ENCODE assay signal across 26 cellular contexts in genomic region chr5:176776141-176776865, GRCh38. TPM values are rescaled to one million over a fixed set of nuclear protein-coding genes. Genes with fewer than 3 reads are reported as not detected.
A peak's percentile ranks its signal among the peaks of the same experiment; 100 is the strongest.
DNase-seq lines count a peak whose midpoint lies in the region; ATAC-seq and TF ChIP-seq lines count a peak whose summit lies in the region.
"Had no signal": no experiment of that assay in that cellular context is flagged by ENCODE, and none has a peak within 500 bp of the region (broad histone marks: within the 10 kb centered on the region; RNA-seq: fewer than 3 reads in every experiment).

No MANE protein-coding gene starts in this region.

- CTCF ChIA-PET in mammary epithelial cell (lab: Charles Lee; ENCODE audit: low non-redundant PET), result no interaction called here

- H3K4me3 ChIP-seq in colonic mucosa, result no peak overlapping the region
- H3K4me3 ChIP-seq in neural progenitor cell, result no peak overlapping the region
- H3K4me3 ChIP-seq in mammary epithelial cell (replicated peaks in 1 of 3; ENCODE audit: insufficient read depth in 1 of 3, low read depth in 2 of 3, low read length in 3 of 3), result no peak overlapping the region
- H3K4me3 ChIP-seq: breast epithelium, left ventricle myocardium inferior, SJSA1 had no signal

- H3K4me1 Mint-ChIP-seq in neural progenitor cell (peaks cover 26% of the 10 kb centered on the region), type B pancreatic cell (ENCODE audit: unreplicated experiment) (peaks cover 12% of the 10 kb centered on the region)

- dilution Hi-C loops in mammary epithelial cell (cut with HindIII; ENCODE audit: low sequenced_read_pairs), result no loop called here

- H3K4me1 ChIP-seq in colonic mucosa (no peaks in the 10 kb centered on the region), neural progenitor cell (no peaks in the 10 kb centered on the region), mammary epithelial cell (ENCODE audit: insufficient read depth, low read length) (no peaks in the 10 kb centered on the region)
- H3K4me1 ChIP-seq: breast epithelium, SJSA1 had no signal

- H3K27me3 ChIP-seq in colonic mucosa, result no peaks in the 10 kb centered on the region
- H3K27me3 ChIP-seq in neural progenitor cell, result no peaks in the 10 kb centered on the region
- H3K27me3 ChIP-seq in mammary epithelial cell (ENCODE audit: insufficient read depth, low read length), result no peaks in the 10 kb centered on the region

- DNase-seq in activated effector memory CD4-positive, alpha-beta T cell treated with anti-CD3 and anti-CD28 coated beads, Interleukin-2, amount 50 U/mL, for 16 hours, result peak; percentile 28
- DNase-seq in activated effector memory CD4-positive, alpha-beta T cell treated with Interleukin-2 at 50 U/mL for 16 hours, result no peak
- DNase-seq in colonic mucosa, result peak; percentile 12
- no peak for DNase-seq in neural progenitor cell (ENCODE audit: low spot score)
- peak; percentile 32 for DNase-seq in type B pancreatic cell (ENCODE audit: extremely low spot score, unreplicated experiment)
- DNase-seq in mammary epithelial cell, result no peak
- no peak for DNase-seq in DMS53 treated with DMSO at 0.1 percent for 48 hours (lab: John Stamatoyannopoulos, UW; ENCODE audit: unreplicated experiment)
- DNase-seq: anterior cingulate cortex; CD4-positive, CD25-positive, alpha-beta regulatory T cell; effector memory CD8-positive, alpha-beta T cell; erythroblast; GOT3; left ventricle myocardium inferior; NCI-H1048; NCI-H1694 treated with DMSO at 0.1 percent for 48 hours; NCI-H446 treated with DMSO at 0.1 percent for 48 hours; NCI-H82; nucleus accumbens; stimulated activated naive CD4-positive, alpha-beta T cell had no signal

- no TSS peak for BruUV-seq in mammary epithelial cell (replicated peaks; lab: Mats Ljungman, UMichigan)

- ATAC-seq in GM18520 (IDR thresholded peaks at IDR 0.05; ENCODE audit: unreplicated experiment), result no peak
- ATAC-seq: effector memory CD8-positive, alpha-beta T cell; WTC11 had no signal

- no peak overlapping the region for H3K9ac ChIP-seq in colonic mucosa (ENCODE audit: low read depth in 2 of 2, low read length in 2 of 2)
- H3K9ac ChIP-seq in neural progenitor cell, result no peak overlapping the region
- no peak overlapping the region for H3K9ac ChIP-seq in mammary epithelial cell (ENCODE audit: insufficient read depth, low read length)

- H3K27ac ChIP-seq in colonic mucosa, result no peak overlapping the region
- H3K27ac ChIP-seq in neural progenitor cell, result no peak overlapping the region
- H3K27ac ChIP-seq in mammary epithelial cell (ENCODE audit: insufficient read depth, low read depth, low read length), result no peak overlapping the region
- H3K27ac ChIP-seq: breast epithelium, left ventricle myocardium inferior, SJSA1 had no signal

- 78% methylated on average over 16 of the region's 21 CpGs for WGBS in mammary epithelial cell (ENCODE audit: low coverage, missing lambda C conversion rate)

- no peak for TF ChIP-seq CTCF in colonic mucosa (IDR thresholded peaks at IDR 0.05)
- no peak for TF ChIP-seq CTCF in neural progenitor cell (IDR thresholded peaks at IDR 0.05)
- no peak for TF ChIP-seq CTCF in type B pancreatic cell (conservative IDR thresholded peaks at IDR 0.05)
- no peak for TF ChIP-seq CTCF in mammary epithelial cell (conservative IDR thresholded peaks at IDR 0.05 in 1 of 2, IDR thresholded peaks at IDR 0.05 in 1 of 2; ENCODE audit: extremely low read depth in 1 of 2, insufficient read depth in 1 of 2, low read depth in 1 of 2, low read length in 2 of 2)

- H3K27me3 Mint-ChIP-seq in neural progenitor cell (ENCODE audit: insufficient read depth, low read depth) (peaks cover 18% of the 10 kb centered on the region), type B pancreatic cell (peaks cover 52% of the 10 kb centered on the region)

- in situ Hi-C loops in mammary epithelial cell (cut with MboI; ENCODE audit: low sequenced_read_pairs in 2 of 2), result no loop called here

- H3K79me2 ChIP-seq in neural progenitor cell (ENCODE audit: low read depth) (no peaks in the 10 kb centered on the region), mammary epithelial cell (ENCODE audit: insufficient read depth, low read length) (no peaks in the 10 kb centered on the region)

- H3K9me3 ChIP-seq in colonic mucosa (no peaks in the 10 kb centered on the region), neural progenitor cell (ENCODE audit: low read depth) (no peaks in the 10 kb centered on the region), mammary epithelial cell (replicated peaks; ENCODE audit: insufficient read depth, low read length) (no peaks in the 10 kb centered on the region)
- H3K9me3 ChIP-seq: breast epithelium, left ventricle myocardium inferior, SJSA1 had no signal

- intact Hi-C loops in colonic mucosa (cut with DNase I) (no loop called here), mammary epithelial cell (cut with micrococcal nuclease) (no loop called here)

- H3K4me3 Mint-ChIP-seq in neural progenitor cell (no peak overlapping the region), type B pancreatic cell (no peak overlapping the region)
- H3K4me3 Mint-ChIP-seq: activated naive CD8-positive, alpha-beta T cell; CD4-positive, CD25-positive, alpha-beta regulatory T cell; effector memory CD8-positive, alpha-beta T cell; WTC11 had no signal

- H3F3A ChIP-seq in neural progenitor cell (ENCODE audit: low read depth), result no peaks in the 10 kb centered on the region

- H4K20me1 ChIP-seq in neural progenitor cell (ENCODE audit: low read depth) (no peaks in the 10 kb centered on the region), mammary epithelial cell (ENCODE audit: insufficient read depth, low read length) (no peaks in the 10 kb centered on the region)

- H2AFZ ChIP-seq in neural progenitor cell (replicated peaks) (no peak overlapping the region), mammary epithelial cell (ENCODE audit: low read depth, low read length) (no peak overlapping the region)

- H3K27ac Mint-ChIP-seq in neural progenitor cell, result peak overlapping the region; percentile 37
- H3K27ac Mint-ChIP-seq in type B pancreatic cell, result no peak overlapping the region
- H3K27ac Mint-ChIP-seq: activated naive CD8-positive, alpha-beta T cell; CD4-positive, CD25-positive, alpha-beta regulatory T cell; effector memory CD8-positive, alpha-beta T cell; WTC11 had no signal

- H3K4me2 ChIP-seq in neural progenitor cell (no peak overlapping the region), mammary epithelial cell (ENCODE audit: insufficient read depth, low read depth, low read length) (no peak overlapping the region)

- no peaks in the 10 kb centered on the region for H3K36me3 Mint-ChIP-seq in neural progenitor cell
- no peaks in the 10 kb centered on the region for H3K36me3 Mint-ChIP-seq in type B pancreatic cell
- H3K36me3 Mint-ChIP-seq: activated naive CD8-positive, alpha-beta T cell had no signal

- H3K9me3 Mint-ChIP-seq in neural progenitor cell (peaks cover 2% of the 10 kb centered on the region), type B pancreatic cell (no peaks in the 10 kb centered on the region)
- H3K9me3 Mint-ChIP-seq: effector memory CD8-positive, alpha-beta T cell had no signal

- H3K36me3 ChIP-seq in colonic mucosa (no peaks in the 10 kb centered on the region), neural progenitor cell (no peaks in the 10 kb centered on the region), mammary epithelial cell (ENCODE audit: insufficient read depth, low read length) (no peaks in the 10 kb centered on the region)
- H3K36me3 ChIP-seq: breast epithelium, left ventricle myocardium inferior, SJSA1 had no signal

RNA-seq across cellular contexts. Expression of gene UNC5A, which starts 34.1 kb away (rescaled TPM):
- total RNA-seq in colonic mucosa (not detected), neural progenitor cell (ENCODE audit: low replicate concordance) (1.2 and 3.6 TPM in 2 replicates), type B pancreatic cell (ENCODE audit: low replicate concordance) (1.4 and 1.7 TPM in 2 replicates), mammary epithelial cell (under 1 TPM in 1 of 2 donors, not detected in 1; 0.07 TPM)
- polyA plus RNA-seq in mammary epithelial cell, result 0.07 TPM
- not detected for polyA minus RNA-seq in mammary epithelial cell
- total RNA-seq: CD4-positive, CD25-positive, alpha-beta regulatory T cell; left ventricle myocardium inferior; RPMI7951; SJSA1; skeletal muscle tissue had no signal
- polyA plus RNA-seq: CD4-positive, CD25-positive, alpha-beta regulatory T cell had no signal

Comparison
In these comparisons a context has a peak if more than half of its experiments do, and no peak if none do; other contexts are left out.
1. DNase-seq: peak in activated effector memory CD4-positive, alpha-beta T cell treated with anti-CD3 and anti-CD28 coated beads, Interleukin-2, amount 50 U/mL, for 16 hours (single experiment), colonic mucosa (single experiment) and type B pancreatic cell (single experiment); none in activated effector memory CD4-positive, alpha-beta T cell treated with Interleukin-2 at 50 U/mL for 16 hours (single experiment), neural progenitor cell (single experiment), mammary epithelial cell (single experiment) and DMS53 treated with DMSO at 0.1 percent for 48 hours (single experiment).